In the genomic region with DNA sequence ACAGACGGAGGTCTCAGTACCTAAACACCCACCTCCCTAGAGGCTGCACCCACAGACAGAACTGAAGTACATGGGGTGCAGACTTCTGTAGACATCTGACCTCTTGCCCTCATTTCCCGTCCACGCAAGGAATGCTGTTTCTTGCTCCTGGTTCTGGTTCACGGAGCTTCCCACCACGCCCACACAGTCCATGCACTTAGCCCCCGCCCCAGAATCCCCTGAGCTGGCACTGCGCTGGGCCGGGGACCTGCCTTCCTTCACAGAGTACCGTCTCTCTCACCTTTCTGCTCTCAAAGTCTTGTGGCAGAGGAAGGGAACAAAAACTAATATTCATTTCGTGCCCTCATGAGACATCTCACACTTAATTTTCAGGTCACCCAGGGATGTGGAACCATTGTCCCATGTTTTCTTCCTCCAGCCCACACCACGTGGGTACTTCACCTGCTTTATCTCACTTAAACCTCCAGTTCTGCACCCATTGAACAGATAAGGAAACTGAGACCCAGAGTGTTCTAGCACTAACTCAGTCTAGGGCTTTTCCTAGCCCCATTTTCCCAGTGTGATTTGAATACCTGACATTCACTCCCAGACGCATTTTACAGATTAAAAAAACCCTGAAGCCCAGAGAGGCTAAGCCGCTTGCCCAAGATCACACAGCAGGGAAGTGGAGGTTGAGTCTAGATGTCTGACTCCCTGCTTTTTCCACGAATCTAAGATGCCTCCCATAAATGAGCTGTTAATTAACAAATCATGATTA, we compare ENCODE assay signal across 24 cellular contexts. TPM values are rescaled to one million over a fixed set of nuclear protein-coding genes. Genes with fewer than 3 reads are reported as not detected.
DNase-seq lines count a peak whose midpoint lies in the region; ATAC-seq and TF ChIP-seq lines count a peak whose summit lies in the region.
"Had no signal": no experiment of that assay in that cellular context is flagged by ENCODE, and none has a peak within 500 bp of the region (broad histone marks: within the 10 kb centered on the region; RNA-seq: fewer than 3 reads in every experiment).

No MANE protein-coding gene starts in this region.

- no peaks in the 10 kb centered on the region for H3K9me3 Mint-ChIP-seq in activated naive CD8-positive, alpha-beta T cell treated with anti-CD3 and anti-CD28 coated beads, Interleukin-2, amount 10 ng/mL, durations not matched to agents 7 days and 5 days
- H3K9me3 Mint-ChIP-seq in activated naive CD8-positive, alpha-beta T cell treated with anti-CD3 and anti-CD28 coated beads, Interleukin-2, amount 50 U/mL, for 24 hours, result no peaks in the 10 kb centered on the region
- no peaks in the 10 kb centered on the region for H3K9me3 Mint-ChIP-seq in activated T-helper 17 cell treated with anti-CD3 and anti-CD28 coated beads, Interleukin-2, amount 50 U/mL, for 72 hours
- H3K9me3 Mint-ChIP-seq in nephron progenitor cell, result no peaks in the 10 kb centered on the region
- H3K9me3 Mint-ChIP-seq: H9, HFFc6 had no signal

- H3K27me3 ChIP-seq in BE2C, result no peaks in the 10 kb centered on the region

- H3K9me3 ChIP-seq in BE2C, result no peaks in the 10 kb centered on the region

- H3K4me1 Mint-ChIP-seq in activated naive CD8-positive, alpha-beta T cell treated with anti-CD3 and anti-CD28 coated beads, Interleukin-2, amount 10 ng/mL, durations not matched to agents 7 days and 5 days, result peaks cover 23% of the 10 kb centered on the region
- H3K4me1 Mint-ChIP-seq in activated naive CD8-positive, alpha-beta T cell treated with anti-CD3 and anti-CD28 coated beads, Interleukin-2, amount 50 U/mL, for 24 hours, result peaks cover 21% of the 10 kb centered on the region
- peaks cover 30% of the 10 kb centered on the region for H3K4me1 Mint-ChIP-seq in activated T-helper 17 cell treated with anti-CD3 and anti-CD28 coated beads, Interleukin-2, amount 50 U/mL, for 72 hours
- H3K4me1 Mint-ChIP-seq in nephron progenitor cell, result peaks cover 57% of the 10 kb centered on the region

- POLR2A ChIA-PET in activated naive CD8-positive, alpha-beta T cell treated with anti-CD3 and anti-CD28 coated beads, Interleukin-2, amount 10 ng/mL, durations not matched to agents 7 days and 5 days (lab: Charles Lee), result interaction anchor here (1.1 kb wide), 1 partner anchor 9 kb away, joined by 3 read pairs; no protein-coding TSS in a partner anchor

- 0 out of 2 replicates have a peak, but pooled peaks cover 3% of the 10 kb centered on the region for H3K4me1 ChIP-seq in BE2C

- no peak overlapping the region for H3K4me3 ChIP-seq in BE2C (ENCODE audit: low read depth, low read length)
- H3K4me3 ChIP-seq: GM23248 had no signal

- no peak for TF ChIP-seq CTCF in nephron progenitor cell (IDR thresholded peaks at IDR 0.05)
- no peak for TF ChIP-seq CTCF in BE2C (IDR thresholded peaks at IDR 0.05; ENCODE audit: low read depth, low read length)

- ATAC-seq in activated naive CD8-positive, alpha-beta T cell treated with anti-CD3 and anti-CD28 coated beads, Interleukin-2, amount 10 ng/mL, durations not matched to agents 7 days and 5 days (ENCODE audit: low read depth), result no peak
- no peak for ATAC-seq in activated naive CD8-positive, alpha-beta T cell treated with anti-CD3 and anti-CD28 coated beads, Interleukin-2, amount 50 U/mL, for 24 hours
- ATAC-seq in activated T-helper 17 cell treated with anti-CD3 and anti-CD28 coated beads, Interleukin-2, amount 50 U/mL, for 72 hours (replicated peaks), result peak; percentile 34
- ATAC-seq in HG02840 (IDR thresholded peaks at IDR 0.05; ENCODE audit: low FRiP score, unreplicated experiment), result no peak

- no peak for DNase-seq in activated naive CD8-positive, alpha-beta T cell treated with anti-CD3 and anti-CD28 coated beads, Interleukin-2, amount 10 ng/mL, durations not matched to agents 7 days and 5 days
- DNase-seq in activated naive CD8-positive, alpha-beta T cell treated with anti-CD3 and anti-CD28 coated beads, Interleukin-2, amount 50 U/mL, for 24 hours, result no peak
- peak; percentile 45 for DNase-seq in nephron progenitor cell
- no peak for DNase-seq in BE2C
- no peak for DNase-seq in superior temporal gyrus (ENCODE audit: extremely low spot score)
- DNase-seq: ACHN; GM23248; H9; HFFc6; NCI-H1048; NCI-H1417; NCI-H1694; NCI-H2029 treated with DMSO at 0.1 percent for 48 hours; NCI-H446 treated with DMSO at 0.1 percent for 48 hours; NCI-H526; NCI-H82; NK-92 treated with Interleukin-12 subunit alpha and Interleukin-12 subunit beta, amount 100 ng/mL, for 24 hours; Right ventricle myocardium superior; RPMI8226 had no signal

- no peaks in the 10 kb centered on the region for H3K36me3 ChIP-seq in BE2C

- peak overlapping the region; percentile 9 for H3K27ac Mint-ChIP-seq in activated naive CD8-positive, alpha-beta T cell treated with anti-CD3 and anti-CD28 coated beads, Interleukin-2, amount 10 ng/mL, durations not matched to agents 7 days and 5 days
- H3K27ac Mint-ChIP-seq in activated naive CD8-positive, alpha-beta T cell treated with anti-CD3 and anti-CD28 coated beads, Interleukin-2, amount 50 U/mL, for 24 hours, result no peak overlapping the region
- H3K27ac Mint-ChIP-seq in activated T-helper 17 cell treated with anti-CD3 and anti-CD28 coated beads, Interleukin-2, amount 50 U/mL, for 72 hours, result no peak overlapping the region
- peak overlapping the region; percentile 64 for H3K27ac Mint-ChIP-seq in nephron progenitor cell
- H3K27ac Mint-ChIP-seq: HFFc6, IgD-negative memory B cell had no signal

- H3K4me3 Mint-ChIP-seq in activated naive CD8-positive, alpha-beta T cell treated with anti-CD3 and anti-CD28 coated beads, Interleukin-2, amount 10 ng/mL, durations not matched to agents 7 days and 5 days, result no peak overlapping the region
- no peak overlapping the region for H3K4me3 Mint-ChIP-seq in activated naive CD8-positive, alpha-beta T cell treated with anti-CD3 and anti-CD28 coated beads, Interleukin-2, amount 50 U/mL, for 24 hours
- peak overlapping the region; percentile 23 for H3K4me3 Mint-ChIP-seq in activated T-helper 17 cell treated with anti-CD3 and anti-CD28 coated beads, Interleukin-2, amount 50 U/mL, for 72 hours
- no peak overlapping the region for H3K4me3 Mint-ChIP-seq in nephron progenitor cell
- H3K4me3 Mint-ChIP-seq: H9, HFFc6, IgD-negative memory B cell had no signal

- H3K27me3 Mint-ChIP-seq in activated naive CD8-positive, alpha-beta T cell treated with anti-CD3 and anti-CD28 coated beads, Interleukin-2, amount 10 ng/mL, durations not matched to agents 7 days and 5 days, result peaks cover 2% of the 10 kb centered on the region
- H3K27me3 Mint-ChIP-seq in activated naive CD8-positive, alpha-beta T cell treated with anti-CD3 and anti-CD28 coated beads, Interleukin-2, amount 50 U/mL, for 24 hours, result no peaks in the 10 kb centered on the region
- H3K27me3 Mint-ChIP-seq in activated T-helper 17 cell treated with anti-CD3 and anti-CD28 coated beads, Interleukin-2, amount 50 U/mL, for 72 hours, result no peaks in the 10 kb centered on the region
- peaks cover 36% of the 10 kb centered on the region for H3K27me3 Mint-ChIP-seq in nephron progenitor cell (ENCODE audit: low read depth, poor library complexity)
- H3K27me3 Mint-ChIP-seq: IgD-negative memory B cell had no signal

- no peaks in the 10 kb centered on the region for H3K36me3 Mint-ChIP-seq in activated naive CD8-positive, alpha-beta T cell treated with anti-CD3 and anti-CD28 coated beads, Interleukin-2, amount 10 ng/mL, durations not matched to agents 7 days and 5 days
- H3K36me3 Mint-ChIP-seq in activated naive CD8-positive, alpha-beta T cell treated with anti-CD3 and anti-CD28 coated beads, Interleukin-2, amount 50 U/mL, for 24 hours (ENCODE audit: low read depth), result no peaks in the 10 kb centered on the region
- H3K36me3 Mint-ChIP-seq in activated T-helper 17 cell treated with anti-CD3 and anti-CD28 coated beads, Interleukin-2, amount 50 U/mL, for 72 hours (ENCODE audit: low read depth), result peaks cover 17% of the 10 kb centered on the region
- no peaks in the 10 kb centered on the region for H3K36me3 Mint-ChIP-seq in nephron progenitor cell (ENCODE audit: low read depth)
- H3K36me3 Mint-ChIP-seq: IgD-negative memory B cell had no signal

RNA-seq across cellular contexts. Expression of a gene that starts 5.6 kb away (rescaled TPM):
- 1 to 10 TPM; 1.8 to 2.2 TPM for total RNA-seq in activated naive CD8-positive, alpha-beta T cell treated with anti-CD3 and anti-CD28 coated beads, Interleukin-2, amount 10 ng/mL, durations not matched to agents 7 days and 5 days
- 100 to 1,000 TPM in 1 of 2 donors, 10 to 100 TPM in 1; 86.6 to 343 TPM for total RNA-seq in activated T-helper 17 cell treated with anti-CD3 and anti-CD28 coated beads, Interleukin-2, amount 50 U/mL, for 72 hours
- polyA plus RNA-seq in BE2C (2012; ENCODE audit: insufficient read depth, insufficient read length, low read depth), result 0.74 TPM
- total RNA-seq: GM23248, H9, HFFc6, Right ventricle myocardium superior, SK-MEL-5 had no signal
- polyA plus RNA-seq: BJ, IgD-negative memory B cell had no signal

RNA-seq across cellular contexts. Expression of a gene that starts 45.8 kb away (rescaled TPM):
- total RNA-seq in activated naive CD8-positive, alpha-beta T cell treated with anti-CD3 and anti-CD28 coated beads, Interleukin-2, amount 10 ng/mL, durations not matched to agents 7 days and 5 days, result 100 to 1,000 TPM; 223 to 232 TPM
- 100 to 1,000 TPM; 425 to 498 TPM for total RNA-seq in activated T-helper 17 cell treated with anti-CD3 and anti-CD28 coated beads, Interleukin-2, amount 50 U/mL, for 72 hours
- 1.8 TPM for polyA plus RNA-seq in BE2C (2012; ENCODE audit: insufficient read depth, insufficient read length, low read depth)
- total RNA-seq: GM23248, HFFc6, SK-MEL-5 had no signal

RNA-seq across cellular contexts. Expression of a gene that starts 52.3 kb away (rescaled TPM):
- 10 to 100 TPM; 28.1 to 34.7 TPM for total RNA-seq in activated naive CD8-positive, alpha-beta T cell treated with anti-CD3 and anti-CD28 coated beads, Interleukin-2, amount 10 ng/mL, durations not matched to agents 7 days and 5 days
- total RNA-seq in activated T-helper 17 cell treated with anti-CD3 and anti-CD28 coated beads, Interleukin-2, amount 50 U/mL, for 72 hours, result 10 to 100 TPM; 39.4 to 41.9 TPM
- polyA plus RNA-seq in BE2C (2012; ENCODE audit: insufficient read depth, insufficient read length, low read depth), result 105 TPM

Comparison
In these comparisons a context has a peak if more than half of its experiments do, and no peak if none do; other contexts are left out.
1. H3K27ac Mint-ChIP-seq: peak in activated naive CD8-positive, alpha-beta T cell treated with anti-CD3 and anti-CD28 coated beads, Interleukin-2, amount 10 ng/mL, durations not matched to agents 7 days and 5 days (single experiment) and nephron progenitor cell (single experiment); none in activated naive CD8-positive, alpha-beta T cell treated with anti-CD3 and anti-CD28 coated beads, Interleukin-2, amount 50 U/mL, for 24 hours (single experiment) and activated T-helper 17 cell treated with anti-CD3 and anti-CD28 coated beads, Interleukin-2, amount 50 U/mL, for 72 hours (single experiment).
2. RNA of a gene that starts 5.6 kb away (total RNA-seq): 86.6 to 343 TPM in activated T-helper 17 cell treated with anti-CD3 and anti-CD28 coated beads, Interleukin-2, amount 50 U/mL, for 72 hours; 1.8 to 2.2 TPM in activated naive CD8-positive, alpha-beta T cell treated with anti-CD3 and anti-CD28 coated beads, Interleukin-2, amount 10 ng/mL, durations not matched to agents 7 days and 5 days; every median in the first group is over 10 times any median in the second.